In genomic region chr17:6856054-6856453, GRCh38 we compare ENCODE assay signal across 25 cellular contexts. TPM values are rescaled to one million over a fixed set of nuclear protein-coding genes. Genes with fewer than 3 reads are reported as not detected.
A peak's percentile ranks its signal among the peaks of the same experiment; 100 is the strongest.
DNase-seq lines count a peak whose midpoint lies in the region; TF ChIP-seq lines count a peak whose summit lies in the region.
"Had no signal": no experiment of that assay in that cellular context is flagged by ENCODE, and none has a peak within 500 bp of the region (broad histone marks: within the 10 kb centered on the region; RNA-seq: fewer than 3 reads in every experiment).

No MANE protein-coding gene starts in this region.

- 0 out of 2 replicates have a peak, but pooled peaks cover 4% of the 10 kb centered on the region for H4K20me1 ChIP-seq in MM.1S (ENCODE audit: insufficient read depth, low read length)
- no peaks in the 10 kb centered on the region for H4K20me1 ChIP-seq in hepatocyte (ENCODE audit: insufficient read depth, poor library complexity, severe bottlenecking)
- H4K20me1 ChIP-seq: BLaER1 had no signal

- H3F3A ChIP-seq in MM.1S (ENCODE audit: insufficient read depth, low read length): peaks cover 13% of the 10 kb centered on the region

- 89% methylated on average over 3 of the region's 3 CpGs for WGBS in hepatocyte (ENCODE audit: low lambda C conversion rate, missing lambda C conversion rate)
- WGBS in stomach, 5 donors: 70 to 83% (median 81%) methylated on average over 3 of the region's 3 CpGs

- H3K9me2 ChIP-seq in MM.1S (replicated peaks; ENCODE audit: insufficient read depth, low read length) (no peaks in the 10 kb centered on the region), hepatocyte (replicated peaks; ENCODE audit: insufficient read depth) (no peaks in the 10 kb centered on the region)

- intact Hi-C loops in stomach (cut with DNase I; ENCODE audit: low total_unique reads): no loop called here

- H3K27me3 ChIP-seq in MM.1S (replicated peaks; ENCODE audit: insufficient read depth, low read length): no peaks in the 10 kb centered on the region
- no peaks in the 10 kb centered on the region for H3K27me3 ChIP-seq in hepatocyte
- H3K27me3 ChIP-seq in stomach: peaks cover 0 to 19% (median 0%) of the 10 kb centered on the region in 3 donors
- H3K27me3 ChIP-seq: BLaER1 had no signal

- peak overlapping the region; percentile 92 for H3K4me2 ChIP-seq in MM.1S (ENCODE audit: low read depth, low read length)
- H3K4me2 ChIP-seq in hepatocyte: peak overlapping the region; percentile 77

- H3K36me3 ChIP-seq in MM.1S (replicated peaks; ENCODE audit: insufficient read depth, low read length) (no peaks in the 10 kb centered on the region; the same call in 1 of the 2 replicates), hepatocyte (replicated peaks; ENCODE audit: insufficient read depth, low read depth) (no peaks in the 10 kb centered on the region), stomach (no peaks in the 10 kb centered on the region)
- H3K36me3 ChIP-seq: BLaER1 had no signal

- H3K4me3 ChIP-seq in MM.1S (ENCODE audit: low read length) (peak overlapping the region; percentile 1; the same call in 1 of the 2 replicates), hepatocyte (no peak overlapping the region), stomach (no peak overlapping the region)
- H3K4me3 ChIP-seq: BLaER1 had no signal

- TF ChIP-seq EP300 in stomach (IDR thresholded peaks at IDR 0.05): no peak

- DNase-seq in DMS 273 (lab: John Stamatoyannopoulos, UW; ENCODE audit: unreplicated experiment): peak; percentile 3
- DNase-seq in DMS 273 treated with DMSO at 0.1 percent for 48 hours (lab: John Stamatoyannopoulos, UW): no peak
- DNase-seq in DMS79 (lab: John Stamatoyannopoulos, UW): peak; percentile 19
- no peak for DNase-seq in MM.1S
- DNase-seq in hepatocyte (ENCODE audit: low spot score): no peak
- no peak for DNase-seq in NCI-H1436 (lab: John Stamatoyannopoulos, UW)
- no peak for DNase-seq in stomach
- no peak for DNase-seq in activated CD4-positive, CD25-positive, alpha-beta regulatory T cell treated with anti-CD3 and anti-CD28 coated beads, Interleukin-2, amount 50 U/mL, for 72 hours
- DNase-seq: ACHN; Caco-2; CD4-positive, alpha-beta T cell; DMS153; Kasumi-1; NCI-H1417 treated with DMSO at 0.1 percent for 48 hours; NCI-H187 treated with DMSO at 0.1 percent for 48 hours; NCI-H2107; NCI-H2227 treated with DMSO at 0.1 percent for 48 hours; NCI-H510A; Right ventricle myocardium superior had no signal

- H3K27ac ChIP-seq in MM.1S (ENCODE audit: low read length): no peak overlapping the region
- no peak overlapping the region for H3K27ac ChIP-seq in hepatocyte
- no peak overlapping the region for H3K27ac ChIP-seq in stomach
- H3K27ac ChIP-seq: 22Rv1, BLaER1 had no signal

- H2AFZ ChIP-seq in MM.1S (ENCODE audit: low read length): no peak overlapping the region
- H2AFZ ChIP-seq in hepatocyte: no peak overlapping the region

- H3K4me1 ChIP-seq in MM.1S (ENCODE audit: low read length) (peaks cover 33% of the 10 kb centered on the region), hepatocyte (ENCODE audit: insufficient read depth) (no peaks in the 10 kb centered on the region), stomach (no peaks in the 10 kb centered on the region)
- H3K4me1 ChIP-seq: Caco-2 had no signal

- H3K79me2 ChIP-seq in MM.1S (ENCODE audit: low read length) (peaks cover 73% of the 10 kb centered on the region), hepatocyte (peaks cover 39% of the 10 kb centered on the region)

- TF ChIP-seq POLR2A in stomach (IDR thresholded peaks at IDR 0.05): no peak

- no peak overlapping the region for H3K9ac ChIP-seq in MM.1S (ENCODE audit: low read length)
- H3K9ac ChIP-seq: BLaER1 had no signal

- TF ChIP-seq CTCF in MM.1S (IDR thresholded peaks at IDR 0.05; ENCODE audit: low read length) (no peak), hepatocyte (IDR thresholded peaks at IDR 0.05; ENCODE audit: poor library complexity) (no peak), stomach (IDR thresholded peaks at IDR 0.05) (no peak)

- no peaks in the 10 kb centered on the region for H3K9me3 ChIP-seq in MM.1S (replicated peaks; ENCODE audit: insufficient read depth, low read length)
- no peaks in the 10 kb centered on the region for H3K9me3 ChIP-seq in hepatocyte (ENCODE audit: low read depth)
- no peaks in the 10 kb centered on the region for H3K9me3 ChIP-seq in stomach
- H3K9me3 ChIP-seq: Caco-2 had no signal

RNA-seq across cellular contexts. Expression of gene TEKT1, which starts 24.5 kb away (rescaled TPM):
- total RNA-seq in hepatocyte (0.07 TPM in 1 of 2 replicates, not detected in the other), stomach (1 to 10 TPM in 1 of 5 donors, under 1 TPM in 1, not detected in 3; 0.55 to 2.2 TPM)
- polyA plus RNA-seq in hepatocyte (not detected in 2 replicates), stomach (not detected)
- total RNA-seq: Caco-2; CD4-positive, alpha-beta T cell; H4; MCF 10A; Right ventricle myocardium superior; RPMI7951; SK-MEL-5 had no signal

Comparison
In these comparisons a context has a peak if more than half of its experiments do, and no peak if none do; other contexts are left out.
1. DNase-seq: peak in DMS 273 (single experiment) and DMS79 (single experiment); none in DMS 273 treated with DMSO at 0.1 percent for 48 hours (single experiment), MM.1S (single experiment), hepatocyte (single experiment), NCI-H1436 (single experiment), stomach (single experiment) and activated CD4-positive, CD25-positive, alpha-beta regulatory T cell treated with anti-CD3 and anti-CD28 coated beads, Interleukin-2, amount 50 U/mL, for 72 hours (single experiment).